In genomic region chr11:67060111-67060522, GRCh38 we compare ENCODE assay signal across 24 cellular contexts. TPM values are rescaled to one million over a fixed set of nuclear protein-coding genes. Genes with fewer than 3 reads are reported as not detected.
DNase-seq lines count a peak whose midpoint lies in the region; ATAC-seq, FAIRE-seq and TF ChIP-seq lines count a peak whose summit lies in the region.
"Had no signal": no experiment of that assay in that cellular context is flagged by ENCODE, and none has a peak within 500 bp of the region (broad histone marks: within the 10 kb centered on the region; RNA-seq: fewer than 3 reads in every experiment).

No MANE protein-coding gene starts in this region.

- peaks cover 33% of the 10 kb centered on the region for H3K4me1 ChIP-seq in astrocyte (ENCODE audit: insufficient read depth, low read length)

- no peaks in the 10 kb centered on the region for H3K9me3 Mint-ChIP-seq in astrocyte (ENCODE audit: unreplicated experiment)
- no peaks in the 10 kb centered on the region for H3K9me3 Mint-ChIP-seq in activated T-helper 1 cell treated with anti-CD3 and anti-CD28 coated beads, Interleukin-12 subunit alpha, Interleukin-12 subunit beta, Interleukin-2, Interleukin-4 antibody, amounts not matched to agents 30 ng/mL and 10 ng/mL and 1 ng/mL, durations not matched to agents 14 hours and 24 hours and 36 hours
- H3K9me3 Mint-ChIP-seq: activated naive CD4-positive, alpha-beta T cell treated with anti-CD3 and anti-CD28 coated beads, Interleukin-2, amount 10 ng/mL, durations not matched to agents 7 days and 5 days; CD4-positive, CD25-positive, alpha-beta regulatory T cell; memory B cell; nephron had no signal

- H3K4me1 Mint-ChIP-seq in astrocyte (ENCODE audit: low read depth, unreplicated experiment), result peaks cover 8% of the 10 kb centered on the region
- H3K4me1 Mint-ChIP-seq in activated T-helper 1 cell treated with anti-CD3 and anti-CD28 coated beads, Interleukin-12 subunit alpha, Interleukin-12 subunit beta, Interleukin-2, Interleukin-4 antibody, amounts not matched to agents 30 ng/mL and 10 ng/mL and 1 ng/mL, durations not matched to agents 14 hours and 24 hours and 36 hours (ENCODE audit: low read depth), result peaks cover 10% of the 10 kb centered on the region

- no peak overlapping the region for H3K4me3 ChIP-seq in astrocyte (ENCODE audit: insufficient read depth, low read depth, low read length)
- H3K4me3 ChIP-seq: body of pancreas, dorsolateral prefrontal cortex had no signal

- no peak overlapping the region for H3K4me3 Mint-ChIP-seq in astrocyte (ENCODE audit: unreplicated experiment)
- H3K4me3 Mint-ChIP-seq in activated T-helper 1 cell treated with anti-CD3 and anti-CD28 coated beads, Interleukin-12 subunit alpha, Interleukin-12 subunit beta, Interleukin-2, Interleukin-4 antibody, amounts not matched to agents 30 ng/mL and 10 ng/mL and 1 ng/mL, durations not matched to agents 14 hours and 24 hours and 36 hours, result no peak overlapping the region
- H3K4me3 Mint-ChIP-seq: activated naive CD4-positive, alpha-beta T cell treated with anti-CD3 and anti-CD28 coated beads, Interleukin-2, amount 10 ng/mL, durations not matched to agents 7 days and 5 days; memory B cell; nephron had no signal

- no peak overlapping the region for H3K27ac Mint-ChIP-seq in astrocyte (ENCODE audit: unreplicated experiment)
- H3K27ac Mint-ChIP-seq in activated T-helper 1 cell treated with anti-CD3 and anti-CD28 coated beads, Interleukin-12 subunit alpha, Interleukin-12 subunit beta, Interleukin-2, Interleukin-4 antibody, amounts not matched to agents 30 ng/mL and 10 ng/mL and 1 ng/mL, durations not matched to agents 14 hours and 24 hours and 36 hours, result no peak overlapping the region
- H3K27ac Mint-ChIP-seq: activated naive CD4-positive, alpha-beta T cell treated with anti-CD3 and anti-CD28 coated beads, Interleukin-2, amount 10 ng/mL, durations not matched to agents 7 days and 5 days; memory B cell; nephron had no signal

- intact Hi-C loops in activated T-helper 1 cell treated with anti-CD3 and anti-CD28 coated beads, Interleukin-12 subunit alpha, Interleukin-12 subunit beta, Interleukin-2, Interleukin-4 antibody, amounts not matched to agents 30 ng/mL and 10 ng/mL and 1 ng/mL, durations not matched to agents 14 hours and 24 hours and 36 hours (cut with micrococcal nuclease), result no loop called here

- peak; percentile 65 for DNase-seq in A172 (ENCODE audit: low spot score)
- DNase-seq in HuH-7.5 (ENCODE audit: low spot score), result peak; percentile 91
- peak; percentile 39 for DNase-seq in astrocyte (ENCODE audit: low read depth)
- DNase-seq in kidney tubule cell (ENCODE audit: low spot score), result peak; percentile 52
- no peak for DNase-seq in activated T-helper 1 cell treated with anti-CD3 and anti-CD28 coated beads, Interleukin-12 subunit alpha, Interleukin-12 subunit beta, Interleukin-2, Interleukin-4 antibody, amounts not matched to agents 30 ng/mL and 10 ng/mL and 1 ng/mL, durations not matched to agents 14 hours and 24 hours and 36 hours (ENCODE audit: low spot score)
- DNase-seq in activated naive CD4-positive, alpha-beta T cell (lab: John Stamatoyannopoulos, UW), result no peak
- DNase-seq in GM19240 (ENCODE audit: insufficient read length, low spot score), result no peak
- DNase-seq: activated CD4-positive, alpha-beta T cell treated with anti-CD3 and anti-CD28 coated beads, Interleukin-2, amount 50 U/mL, for 1 hour; activated naive CD4-positive, alpha-beta T cell treated with anti-CD3 and anti-CD28 coated beads, Interleukin-2, amount 10 ng/mL, durations not matched to agents 7 days and 5 days; body of pancreas; CD4-positive, CD25-positive, alpha-beta regulatory T cell; DMS79 treated with DMSO at 0.1 percent for 48 hours; dorsolateral prefrontal cortex; glutamatergic neuron; MM.1S; NCI-H2029; NCI-H510A; stimulated activated naive CD8-positive, alpha-beta T cell treated with anti-CD3 and anti-CD28 coated beads, Interleukin-15, Interleukin-2, amounts not matched to agents 100 U/mL and 50 U/mL, for 24 hours had no signal

- no peak for FAIRE-seq in astrocyte (lab: Jason Lieb, UNC)
- FAIRE-seq: GM19239, TTC549 had no signal

- H3K27me3 Mint-ChIP-seq in astrocyte (ENCODE audit: low read depth, unreplicated experiment), result no peaks in the 10 kb centered on the region
- peaks cover 15% of the 10 kb centered on the region for H3K27me3 Mint-ChIP-seq in activated T-helper 1 cell treated with anti-CD3 and anti-CD28 coated beads, Interleukin-12 subunit alpha, Interleukin-12 subunit beta, Interleukin-2, Interleukin-4 antibody, amounts not matched to agents 30 ng/mL and 10 ng/mL and 1 ng/mL, durations not matched to agents 14 hours and 24 hours and 36 hours (ENCODE audit: insufficient read depth)

- peak; percentile 3 for TF ChIP-seq CTCF in astrocyte (IDR thresholded peaks at IDR 0.05; ENCODE audit: insufficient read depth, low read depth, low read length)

- no peak overlapping the region for H2AFZ ChIP-seq in astrocyte (ENCODE audit: low read depth, low read length)

- H3K36me3 ChIP-seq in astrocyte (ENCODE audit: insufficient read depth, low read length), result no peaks in the 10 kb centered on the region

- peaks cover 19% of the 10 kb centered on the region for H4K20me1 ChIP-seq in astrocyte (ENCODE audit: insufficient read depth, low read length)

- peak overlapping the region; percentile 15 for H3K4me2 ChIP-seq in astrocyte (ENCODE audit: low read length)

- peaks cover 4% of the 10 kb centered on the region for H3K79me2 ChIP-seq in astrocyte (ENCODE audit: insufficient read depth, low read length)

- no peak overlapping the region for H3K9ac ChIP-seq in astrocyte (ENCODE audit: low read length)

- H3K27me3 ChIP-seq in astrocyte (ENCODE audit: insufficient read depth, low read length), result no peaks in the 10 kb centered on the region
- H3K27me3 ChIP-seq: body of pancreas had no signal

- no peak for ATAC-seq in HG02852 (IDR thresholded peaks at IDR 0.05; ENCODE audit: unreplicated experiment)
- ATAC-seq: body of pancreas; esophagus mucosa; stimulated activated naive CD8-positive, alpha-beta T cell treated with anti-CD3 and anti-CD28 coated beads, Interleukin-15, Interleukin-2, amounts not matched to agents 100 U/mL and 50 U/mL, for 24 hours had no signal

- H3K36me3 Mint-ChIP-seq in astrocyte (ENCODE audit: low read depth, unreplicated experiment), result peaks cover 2% of the 10 kb centered on the region
- no peaks in the 10 kb centered on the region for H3K36me3 Mint-ChIP-seq in activated T-helper 1 cell treated with anti-CD3 and anti-CD28 coated beads, Interleukin-12 subunit alpha, Interleukin-12 subunit beta, Interleukin-2, Interleukin-4 antibody, amounts not matched to agents 30 ng/mL and 10 ng/mL and 1 ng/mL, durations not matched to agents 14 hours and 24 hours and 36 hours (ENCODE audit: low read depth)
- H3K36me3 Mint-ChIP-seq: activated naive CD4-positive, alpha-beta T cell treated with anti-CD3 and anti-CD28 coated beads, Interleukin-2, amount 10 ng/mL, durations not matched to agents 7 days and 5 days; CD4-positive, CD25-positive, alpha-beta regulatory T cell; memory B cell had no signal

- H3K27ac ChIP-seq in astrocyte (ENCODE audit: low read depth, low read length), result no peak overlapping the region
- H3K27ac ChIP-seq: body of pancreas, dorsolateral prefrontal cortex had no signal

- H3K9me3 ChIP-seq in astrocyte (ENCODE audit: insufficient read depth, low read depth, low read length), result no peaks in the 10 kb centered on the region
- H3K9me3 ChIP-seq: body of pancreas had no signal

RNA-seq across cellular contexts. Expression of gene RHOD, which starts 3.5 kb away (rescaled TPM):
- total RNA-seq in A172 (2014; rRNA removed; shearing (Covaris generic)), result 14.6 and 22.8 TPM in 2 replicates
- 29.8 and 30.4 TPM in 2 replicates for total RNA-seq in astrocyte
- 0.39 and 0.44 TPM in 2 replicates for total RNA-seq in activated T-helper 1 cell treated with anti-CD3 and anti-CD28 coated beads, Interleukin-12 subunit alpha, Interleukin-12 subunit beta, Interleukin-2, Interleukin-4 antibody, amounts not matched to agents 30 ng/mL and 10 ng/mL and 1 ng/mL, durations not matched to agents 14 hours and 24 hours and 36 hours
- total RNA-seq: CD4-positive, CD25-positive, alpha-beta regulatory T cell had no signal

RNA-seq across cellular contexts. Expression of gene SYT12, which starts 37.2 kb away (rescaled TPM):
- not detected in 2 replicates for total RNA-seq in A172 (2014; rRNA removed; shearing (Covaris generic))
- total RNA-seq in astrocyte, result 0.34 and 0.62 TPM in 2 replicates
- not detected in 2 replicates for total RNA-seq in activated T-helper 1 cell treated with anti-CD3 and anti-CD28 coated beads, Interleukin-12 subunit alpha, Interleukin-12 subunit beta, Interleukin-2, Interleukin-4 antibody, amounts not matched to agents 30 ng/mL and 10 ng/mL and 1 ng/mL, durations not matched to agents 14 hours and 24 hours and 36 hours
- total RNA-seq: CD4-positive, CD25-positive, alpha-beta regulatory T cell had no signal

RNA-seq across cellular contexts. Expression of gene KDM2A, which starts 58.9 kb away (rescaled TPM):
- 18.2 and 27.9 TPM in 2 replicates for total RNA-seq in A172 (2014; rRNA removed; shearing (Covaris generic))
- 65.2 and 70.4 TPM in 2 replicates for total RNA-seq in astrocyte
- 114 and 119 TPM in 2 replicates for total RNA-seq in activated T-helper 1 cell treated with anti-CD3 and anti-CD28 coated beads, Interleukin-12 subunit alpha, Interleukin-12 subunit beta, Interleukin-2, Interleukin-4 antibody, amounts not matched to agents 30 ng/mL and 10 ng/mL and 1 ng/mL, durations not matched to agents 14 hours and 24 hours and 36 hours

Comparison
In these comparisons a context has a peak if more than half of its experiments do, and no peak if none do; other contexts are left out.
1. DNase-seq: peak in A172 (single experiment), HuH-7.5 (single experiment), astrocyte (single experiment) and kidney tubule cell (single experiment); none in activated T-helper 1 cell treated with anti-CD3 and anti-CD28 coated beads, Interleukin-12 subunit alpha, Interleukin-12 subunit beta, Interleukin-2, Interleukin-4 antibody, amounts not matched to agents 30 ng/mL and 10 ng/mL and 1 ng/mL, durations not matched to agents 14 hours and 24 hours and 36 hours (single experiment), activated naive CD4-positive, alpha-beta T cell (0 of 4) and GM19240 (single experiment).
2. RNA of gene RHOD, which starts 3.5 kb away (total RNA-seq): 29.8 to 30.4 TPM in astrocyte and 14.6 to 22.8 TPM in A172; 0.39 to 0.44 TPM in activated T-helper 1 cell treated with anti-CD3 and anti-CD28 coated beads, Interleukin-12 subunit alpha, Interleukin-12 subunit beta, Interleukin-2, Interleukin-4 antibody, amounts not matched to agents 30 ng/mL and 10 ng/mL and 1 ng/mL, durations not matched to agents 14 hours and 24 hours and 36 hours; every median in the first group is over 10 times any median in the second.